8 cellular contexts compared by ENCODE assay signal in the genomic region with DNA sequence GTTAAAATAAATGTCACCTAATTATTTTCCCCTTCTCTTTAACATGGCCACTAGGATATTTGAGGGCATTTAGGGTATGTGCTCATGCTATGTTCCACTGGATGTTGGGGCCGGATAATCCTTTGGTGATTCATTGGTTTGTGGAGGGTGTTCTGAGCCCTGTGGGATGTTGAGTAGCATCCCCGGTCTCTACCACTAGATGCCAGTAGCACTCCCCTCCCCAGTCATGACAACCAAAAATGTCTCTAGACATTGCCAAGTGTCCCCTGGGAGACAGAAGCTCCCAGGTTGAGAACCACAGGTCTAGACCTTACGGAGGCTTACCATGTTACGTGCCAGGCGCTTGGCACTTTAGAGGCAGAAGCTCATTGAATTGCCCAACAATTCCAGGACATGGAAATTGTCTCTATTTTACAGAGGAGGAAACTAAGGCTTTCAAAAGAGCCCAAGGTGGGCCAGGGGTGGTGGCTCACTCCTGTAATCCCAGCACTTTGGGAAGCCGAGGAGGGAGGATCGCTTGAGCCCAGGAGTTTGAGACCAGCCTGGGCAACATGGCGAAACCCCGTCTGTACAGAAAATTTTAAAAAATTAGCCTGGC. TPM values are rescaled to one million over a fixed set of nuclear protein-coding genes. Genes with fewer than 3 reads are reported as not detected.
DNase-seq lines count a peak whose midpoint lies in the region; ATAC-seq, FAIRE-seq and TF ChIP-seq lines count a peak whose summit lies in the region.

No MANE protein-coding gene starts in this region.

- DNase-seq in activated CD4-positive, alpha-beta T cell treated with anti-CD3 and anti-CD28 coated beads for 36 hours: peak; percentile 60
- no peak for DNase-seq in activated CD4-positive, alpha-beta T cell treated with anti-CD3 and anti-CD28 coated beads, Interleukin-2, amount 50 U/mL, for 1 hour
- peak; percentile 59 for DNase-seq in SK-N-DZ (ENCODE audit: low spot score)
- DNase-seq in H1 (ENCODE audit: low read depth in 1 of 2, low spot score in 2 of 2): peak in 1 of 2 experiments; percentile 67
- DNase-seq in non-pigmented ciliary epithelial cell (ENCODE audit: low read depth): peak; percentile 40

- no peak overlapping the region for H2BK5ac ChIP-seq in H1 (ENCODE audit: low read depth, low read length)

- no peak overlapping the region for H4K8ac ChIP-seq in H1 (ENCODE audit: extremely low read depth, insufficient read depth, low read length)

- H2BK20ac ChIP-seq in H1 (ENCODE audit: low read length): no peak overlapping the region

- no peak overlapping the region for H4K5ac ChIP-seq in H1 (ENCODE audit: insufficient read length, low read depth, low read length)

- no peak overlapping the region for H3K14ac ChIP-seq in H1 (ENCODE audit: insufficient read length)

- H3K4me2 ChIP-seq in H1 (ENCODE audit: insufficient read depth in 1 of 2, low read depth in 2 of 2, low read length in 2 of 2): no peak overlapping the region

- H3K4me1 Mint-ChIP-seq in activated CD4-positive, alpha-beta T cell treated with anti-CD3 and anti-CD28 coated beads for 36 hours: no peaks in the 10 kb centered on the region

- no peak for TF ChIP-seq EP300 in Ishikawa (IDR thresholded peaks at IDR 0.05; ENCODE audit: borderline replicate concordance)
- TF ChIP-seq EP300 in H1 (IDR thresholded peaks at IDR 0.05; ENCODE audit: borderline replicate concordance in 1 of 2, low read depth in 2 of 2, low read length in 2 of 2): no peak

- no peak overlapping the region for H2AK5ac ChIP-seq in H1 (ENCODE audit: low read depth, low read length)

- TF ChIP-seq RAD21 in Ishikawa (IDR thresholded peaks at IDR 0.05; ENCODE audit: low read depth) (peak; percentile 53), H1 (IDR thresholded peaks at IDR 0.05 in 1 of 2, conservative IDR thresholded peaks at IDR 0.05 in 1 of 2; ENCODE audit: low read depth in 2 of 2, low read length in 2 of 2) (peak; percentile 83 to 88)

- CTCF ChIA-PET in activated CD4-positive, alpha-beta T cell treated with anti-CD3 and anti-CD28 coated beads for 36 hours (lab: Charles Lee): interaction anchor here (0.7 to 1.0 kb wide), 2 partner anchors 78 to 90 kb away, joined by 3 read pairs; no protein-coding TSS in a partner anchor
- CTCF ChIA-PET in H1 (lab: Charles Lee; ENCODE audit: partially characterized antibody): interaction anchor here (0.6 to 7.0 kb wide), 29 partner anchors 8 to 391 kb away, joined by 3 to 170 read pairs (median 4); a partner anchor contains a TSS

- no peak overlapping the region for H3K4ac ChIP-seq in H1 (replicated peaks; ENCODE audit: insufficient read length, low read depth, low read length)

- H2AFZ ChIP-seq in H1 (ENCODE audit: low read length): no peak overlapping the region

- H3K9me3 ChIP-seq in H1 (ENCODE audit: insufficient read depth in 2 of 2, low read depth in 1 of 2, low read length in 1 of 2): no peaks in the 10 kb centered on the region

- H3K79me1 ChIP-seq in H1 (ENCODE audit: low read depth, low read length): no peaks in the 10 kb centered on the region; the same call in 1 of the 2 replicates

- H3K4me1 ChIP-seq in H1 (replicated peaks in 1 of 4; ENCODE audit: control insufficient read depth in 3 of 4, insufficient read depth in 4 of 4, low read length in 3 of 4): peaks cover 0 to 3% (median under 1%) of the 10 kb centered on the region in 4 experiments; a peak in 5 of 7 replicates

- WGBS in H1 (ENCODE audit: extremely low coverage in 1 of 2, insufficient coverage in 1 of 2, insufficient read length in 1 of 2, insufficient replicate concordance in 2 of 2, low coverage in 1 of 2, low lambda C conversion rate in 2 of 2, missing lambda C conversion rate in 1 of 2), 2 experiments: 61% methylated on average over 9 of the region's 9 CpGs; no CpG with 5 or more reads in 1 of the 2 experiments

- no peak overlapping the region for H3K18ac ChIP-seq in H1 (ENCODE audit: extremely low read depth, low read length)

- H4K91ac ChIP-seq in H1 (replicated peaks; ENCODE audit: insufficient read length, low read length): no peak overlapping the region

- H3K9ac ChIP-seq in H1 (replicated peaks in 1 of 4; ENCODE audit: extremely low read depth in 1 of 4, low read depth in 3 of 4, low read length in 3 of 4): no peak overlapping the region

- H3K23ac ChIP-seq in H1 (ENCODE audit: insufficient read length): no peak overlapping the region

- H3K36me3 ChIP-seq in H1 (ENCODE audit: control insufficient read depth in 2 of 4, insufficient read depth in 4 of 4, low read length in 3 of 4): no peaks in the 10 kb centered on the region

- H2BK15ac ChIP-seq in H1 (ENCODE audit: low read length): no peak overlapping the region

- peak; percentile 95 for FAIRE-seq in H1 (lab: Jason Lieb, UNC)

- H3K27me3 ChIP-seq in H1 (replicated peaks in 1 of 4; ENCODE audit: control insufficient read depth in 3 of 4, extremely low read depth in 1 of 4, insufficient read depth in 3 of 4, low read length in 3 of 4): peaks cover 0 to 10% (median 5%) of the 10 kb centered on the region in 4 experiments; a peak in 4 of 7 replicates

- no peaks in the 10 kb centered on the region for H3K36me3 Mint-ChIP-seq in activated CD4-positive, alpha-beta T cell treated with anti-CD3 and anti-CD28 coated beads for 36 hours (ENCODE audit: low read depth)

- intact Hi-C loops in activated CD4-positive, alpha-beta T cell treated with anti-CD3 and anti-CD28 coated beads for 36 hours (cut with DNase I, micrococcal nuclease): loop anchor here (1.0 to 2.0 kb wide), 3 partner anchors 77 to 217 kb away; no protein-coding TSS in a partner anchor

- no peak overlapping the region for H3K27ac ChIP-seq in H1 (ENCODE audit: low read depth, low read length)

- TF ChIP-seq CTCF in H1 (IDR thresholded peaks at IDR 0.05; ENCODE audit: control extremely low read depth in 1 of 3, insufficient read depth in 1 of 3, low read depth in 1 of 3, low read length in 3 of 3): peak; percentile 73 to 85 (median 80)

- H3K4me3 ChIP-seq in H1 (ENCODE audit: extremely low read depth in 1 of 4, insufficient read depth in 2 of 4, low read depth in 3 of 4, low read length in 4 of 4): no peak overlapping the region

- ATAC-seq in activated CD4-positive, alpha-beta T cell treated with anti-CD3 and anti-CD28 coated beads for 36 hours: peak; percentile 92
- ATAC-seq in HG03354 (IDR thresholded peaks at IDR 0.05; ENCODE audit: poor library complexity, severe bottlenecking, unreplicated experiment): no peak
- no peak for ATAC-seq in HG02763 (IDR thresholded peaks at IDR 0.05; ENCODE audit: unreplicated experiment)

- no peaks in the 10 kb centered on the region for H3K23me2 ChIP-seq in H1 (ENCODE audit: low read depth, low read length)

- no peak overlapping the region for H2BK12ac ChIP-seq in H1 (ENCODE audit: low read depth, low read length)

- no peaks in the 10 kb centered on the region for H3K9me3 Mint-ChIP-seq in activated CD4-positive, alpha-beta T cell treated with anti-CD3 and anti-CD28 coated beads for 36 hours (ENCODE audit: low read depth)

- H3K56ac ChIP-seq in H1 (replicated peaks; ENCODE audit: insufficient read length, low read depth, low read length): no peak overlapping the region

- no peak overlapping the region for H3K27ac Mint-ChIP-seq in activated CD4-positive, alpha-beta T cell treated with anti-CD3 and anti-CD28 coated beads for 36 hours

- POLR2A ChIA-PET in activated CD4-positive, alpha-beta T cell treated with anti-CD3 and anti-CD28 coated beads for 36 hours (lab: Charles Lee): no interaction called here
- POLR2A ChIA-PET in H1 (lab: Charles Lee; ENCODE audit: partially characterized antibody): interaction anchor here (1.0 to 5.4 kb wide), 4 partner anchors 9 to 88 kb away, joined by 3 to 34 read pairs (median 4); no protein-coding TSS in a partner anchor

- TF ChIP-seq POLR2A in H1 (IDR thresholded peaks at IDR 0.05; ENCODE audit: control extremely low read depth in 1 of 2, low read depth in 2 of 2, low read length in 2 of 2): no peak

- H3K4me3 Mint-ChIP-seq in activated CD4-positive, alpha-beta T cell treated with anti-CD3 and anti-CD28 coated beads for 36 hours: no peak overlapping the region

- H2BK120ac ChIP-seq in H1 (replicated peaks; ENCODE audit: low read depth, low read length): no peak overlapping the region

- H3K79me2 ChIP-seq in H1 (ENCODE audit: control insufficient read depth in 1 of 2, insufficient read depth in 2 of 2, low read length in 2 of 2): no peaks in the 10 kb centered on the region

- H3K27me3 Mint-ChIP-seq in activated CD4-positive, alpha-beta T cell treated with anti-CD3 and anti-CD28 coated beads for 36 hours: peaks cover 20% of the 10 kb centered on the region

- H4K20me1 ChIP-seq in H1 (replicated peaks in 1 of 2; ENCODE audit: control insufficient read depth in 1 of 2, insufficient read depth in 2 of 2, low read length in 2 of 2): peaks cover 0 to 1% of the 10 kb centered on the region in 2 experiments

RNA-seq across cellular contexts. Expression of a gene that starts 14.1 kb away (rescaled TPM):
- not detected for total RNA-seq in activated CD4-positive, alpha-beta T cell treated with anti-CD3 and anti-CD28 coated beads for 36 hours
- 0.54 and 2.1 TPM in 2 replicates for polyA plus RNA-seq in SK-N-DZ (2014; cell fraction: cytosol; rRNA removed)
- polyA plus RNA-seq in SK-N-DZ (2014; cell fraction: nucleus; rRNA removed): 1.2 and 5.0 TPM in 2 replicates
- total RNA-seq in H1 (2021; fragmentation: NEBNext Ultra II Directional; extraction: Animal tissue kit (Norgen Biotek cat#: 25700)): 3.7 and 3.9 TPM in 2 replicates
- 1.1 and 1.2 TPM in 2 replicates for polyA plus RNA-seq in H1 (2011; rRNA removed)
- 0.88 TPM for polyA plus RNA-seq in H1 (2011; cell fraction: cytosol; rRNA removed)
- 7.0 TPM for polyA plus RNA-seq in H1 (2011; cell fraction: nucleus; rRNA removed)
- 2.6 to 5.1 TPM (median 3.8 TPM) in 4 replicates for polyA plus RNA-seq in H1 (2012, experiment 1 of 2)
- polyA plus RNA-seq in H1 (2012, experiment 2 of 2): 1.4 TPM
- 1.8 TPM for polyA plus RNA-seq in H1 (2013, experiment 1 of 2)
- polyA plus RNA-seq in H1 (2013, experiment 2 of 2): 1.1 TPM
- polyA minus RNA-seq in H1 (2011; rRNA and poly(A)+ RNA removed): 0.54 and 0.98 TPM in 2 replicates
- polyA minus RNA-seq in H1 (2011; cell fraction: cytosol; rRNA and poly(A)+ RNA removed): 3.0 TPM
- polyA minus RNA-seq in H1 (2011; cell fraction: nucleus; rRNA and poly(A)+ RNA removed): 6.6 TPM

RNA-seq across cellular contexts. Expression of a gene that starts 17.6 kb away (rescaled TPM):
- 1 to 10 TPM in 1 of 2 experiments, under 1 TPM in 1; 0.64 to 1.0 TPM for total RNA-seq in activated CD4-positive, alpha-beta T cell treated with anti-CD3 and anti-CD28 coated beads for 36 hours
- polyA plus RNA-seq in SK-N-DZ (2014; cell fraction: cytosol; rRNA removed): 15.4 and 21.5 TPM in 2 replicates
- polyA plus RNA-seq in SK-N-DZ (2014; cell fraction: nucleus; rRNA removed): 30.9 and 44.3 TPM in 2 replicates
- total RNA-seq in H1 (2021; fragmentation: NEBNext Ultra II Directional; extraction: Animal tissue kit (Norgen Biotek cat#: 25700)): 4.3 and 5.2 TPM in 2 replicates
- polyA plus RNA-seq in H1 (2011; rRNA removed): 17.4 and 22.5 TPM in 2 replicates
- 10.3 TPM for polyA plus RNA-seq in H1 (2011; cell fraction: cytosol; rRNA removed)
- polyA plus RNA-seq in H1 (2011; cell fraction: nucleus; rRNA removed): 10.3 TPM
- polyA plus RNA-seq in H1 (2012, experiment 1 of 2): 2.7 to 6.2 TPM (median 5.4 TPM) in 4 replicates
- 3.1 TPM for polyA plus RNA-seq in H1 (2012, experiment 2 of 2)
- polyA plus RNA-seq in H1 (2013, experiment 1 of 2): 7.1 TPM
- polyA plus RNA-seq in H1 (2013, experiment 2 of 2): 6.2 TPM
- 0.16 TPM in 1 of 2 replicates, not detected in the other for polyA minus RNA-seq in H1 (2011; rRNA and poly(A)+ RNA removed)
- polyA minus RNA-seq in H1 (2011; cell fraction: cytosol; rRNA and poly(A)+ RNA removed): 1.8 TPM
- polyA minus RNA-seq in H1 (2011; cell fraction: nucleus; rRNA and poly(A)+ RNA removed): 6.7 TPM

RNA-seq across cellular contexts. Expression of a gene that starts 56.3 kb away (rescaled TPM):
- total RNA-seq in activated CD4-positive, alpha-beta T cell treated with anti-CD3 and anti-CD28 coated beads for 36 hours: 1 to 10 TPM; 1.3 to 1.7 TPM
- polyA plus RNA-seq in SK-N-DZ (2014; cell fraction: cytosol; rRNA removed): 1.4 and 2.1 TPM in 2 replicates
- 1.1 TPM in 1 of 2 replicates, not detected in the other for polyA plus RNA-seq in SK-N-DZ (2014; cell fraction: nucleus; rRNA removed)
- 11.7 and 14.2 TPM in 2 replicates for total RNA-seq in H1 (2021; fragmentation: NEBNext Ultra II Directional; extraction: Animal tissue kit (Norgen Biotek cat#: 25700))
- 13.0 and 22.0 TPM in 2 replicates for polyA plus RNA-seq in H1 (2011; rRNA removed)
- 12.6 TPM for polyA plus RNA-seq in H1 (2011; cell fraction: cytosol; rRNA removed)
- polyA plus RNA-seq in H1 (2011; cell fraction: nucleus; rRNA removed): 15.7 TPM
- polyA plus RNA-seq in H1 (2012, experiment 1 of 2): 2.5 to 17.3 TPM (median 15.4 TPM) in 4 replicates
- polyA plus RNA-seq in H1 (2012, experiment 2 of 2): 7.0 TPM
- 20.4 TPM for polyA plus RNA-seq in H1 (2013, experiment 1 of 2)
- polyA plus RNA-seq in H1 (2013, experiment 2 of 2): 20.0 TPM
- not detected in 2 replicates for polyA minus RNA-seq in H1 (2011; rRNA and poly(A)+ RNA removed)
- not detected for polyA minus RNA-seq in H1 (2011; cell fraction: cytosol; rRNA and poly(A)+ RNA removed)
- polyA minus RNA-seq in H1 (2011; cell fraction: nucleus; rRNA and poly(A)+ RNA removed): 7.5 TPM
